In genomic region chr10:86167762-86168128, GRCh38 we compare ENCODE assay signal across 22 cellular contexts.
"Had no signal": no experiment of that assay in that cellular context is flagged by ENCODE, and none has a peak within 500 bp of the region (broad histone marks: within the 10 kb centered on the region; RNA-seq: fewer than 3 reads in every experiment).

No MANE protein-coding gene starts in this region.

- H3K27me3 Mint-ChIP-seq: type B pancreatic cell had no signal

- H3K4me3 ChIP-seq: dorsolateral prefrontal cortex, gastrocnemius medialis, lower lobe of right lung, prostate gland, thyroid gland had no signal

- H3K36me3 Mint-ChIP-seq: naive thymus-derived CD8-positive, alpha-beta T cell; type B pancreatic cell had no signal

- H3K27ac ChIP-seq: dorsolateral prefrontal cortex, epithelial cell of prostate, gastrocnemius medialis, lower lobe of right lung, prostate gland, thyroid gland had no signal

- DNase-seq: effector CD8-positive, alpha-beta T cell; endodermal cell; foreskin fibroblast; gastrocnemius medialis; left ventricle myocardium superior; lower lobe of right lung; naive thymus-derived CD8-positive, alpha-beta T cell; nephron progenitor cell; nucleus accumbens; right cardiac atrium; stimulated activated CD4-positive, alpha-beta T cell treated with anti-CD3 and anti-CD28 coated beads, Interleukin-12 subunit alpha, Interleukin-12 subunit beta, amount 100 ng/mL, for 4 hours; stimulated activated CD4-positive, alpha-beta T cell treated with anti-CD3 and anti-CD28 coated beads, Interleukin-1b, Interleukin-23, amount 100 ng/mL, for 48 hours; stimulated activated CD4-positive, alpha-beta T cell treated with anti-CD3 and anti-CD28 coated beads, Interleukin-4, amount 100 ng/mL, for 1 hour; stimulated activated CD8-positive, alpha-beta memory T cell treated with anti-CD3 and anti-CD28 coated beads, Interleukin-4, amount 100 ng/mL, for 48 hours; stimulated activated naive CD4-positive, alpha-beta T cell; stimulated activated naive CD8-positive, alpha-beta T cell treated with anti-CD3 and anti-CD28 coated beads, Interleukin-15, amount 100 ng/mL, for 72 hours; thyroid gland had no signal

- H3K27ac Mint-ChIP-seq: endodermal cell; naive thymus-derived CD8-positive, alpha-beta T cell; nephron progenitor cell; stimulated activated naive CD8-positive, alpha-beta T cell treated with anti-CD3 and anti-CD28 coated beads, Interleukin-15, amount 100 ng/mL, for 72 hours; type B pancreatic cell had no signal

- H3K4me3 Mint-ChIP-seq: endodermal cell; naive thymus-derived CD8-positive, alpha-beta T cell; nephron progenitor cell; stimulated activated naive CD8-positive, alpha-beta T cell treated with anti-CD3 and anti-CD28 coated beads, Interleukin-15, amount 100 ng/mL, for 72 hours; type B pancreatic cell had no signal

- H3K27me3 ChIP-seq: dorsolateral prefrontal cortex, gastrocnemius medialis, thyroid gland had no signal

- H3K9me3 Mint-ChIP-seq: endodermal cell; naive thymus-derived CD8-positive, alpha-beta T cell; nephron progenitor cell; stimulated activated naive CD8-positive, alpha-beta T cell treated with anti-CD3 and anti-CD28 coated beads, Interleukin-15, amount 100 ng/mL, for 72 hours; type B pancreatic cell had no signal

- H3K9me3 ChIP-seq: gastrocnemius medialis, lower lobe of right lung, prostate gland, thyroid gland had no signal

- H3K4me1 Mint-ChIP-seq: endodermal cell; naive thymus-derived CD8-positive, alpha-beta T cell; stimulated activated naive CD8-positive, alpha-beta T cell treated with anti-CD3 and anti-CD28 coated beads, Interleukin-15, amount 100 ng/mL, for 72 hours had no signal

- ATAC-seq: esophagus mucosa; gastrocnemius medialis; left ventricle myocardium superior; lower lobe of right lung; naive thymus-derived CD8-positive, alpha-beta T cell; right cardiac atrium had no signal

- H3K4me1 ChIP-seq: gastrocnemius medialis, lower lobe of right lung, prostate gland had no signal

- H3K36me3 ChIP-seq: gastrocnemius medialis, lower lobe of right lung, prostate gland, thyroid gland had no signal
